ENCODE assay signal across 14 cellular contexts in genomic region chr2:42007596-42007995, GRCh38. TPM values are rescaled to one million over a fixed set of nuclear protein-coding genes. Genes with fewer than 3 reads are reported as not detected.
A peak's percentile ranks its signal among the peaks of the same experiment; 100 is the strongest.
DNase-seq lines count a peak whose midpoint lies in the region; ATAC-seq and TF ChIP-seq lines count a peak whose summit lies in the region.
"Had no signal": no experiment of that assay in that cellular context is flagged by ENCODE, and none has a peak within 500 bp of the region (broad histone marks: within the 10 kb centered on the region; RNA-seq: fewer than 3 reads in every experiment).

No MANE protein-coding gene starts in this region.

- H3K27ac Mint-ChIP-seq in nephron, result peak overlapping the region in 2 of 3 experiments; percentile 84 to 90
- H3K27ac Mint-ChIP-seq: CD4-positive, alpha-beta T cell; CD8-positive, alpha-beta T cell had no signal

- no peak for ATAC-seq in left lobe of liver
- ATAC-seq: A549; CD8-positive, alpha-beta T cell had no signal

- peaks cover 24% of the 10 kb centered on the region for H3K9me3 Mint-ChIP-seq in nephron

- peaks cover 16% of the 10 kb centered on the region for H3K36me3 Mint-ChIP-seq in nephron (ENCODE audit: low read depth)
- H3K36me3 Mint-ChIP-seq: CD8-positive, alpha-beta T cell had no signal

- H3K4me1 Mint-ChIP-seq in nephron, result peaks cover 47% of the 10 kb centered on the region

- H3K27me3 Mint-ChIP-seq in nephron (ENCODE audit: low read depth), result no peaks in the 10 kb centered on the region

- no peak for TF ChIP-seq CTCF in nephron (IDR thresholded peaks at IDR 0.05; ENCODE audit: unreplicated experiment in 3 of 3)

- DNase-seq in Ammon's horn (ENCODE audit: low spot score) (peak; percentile 35), islet precursor cell (peak; percentile 7), left lobe of liver (ENCODE audit: low spot score) (no peak)
- DNase-seq in activated CD4-positive, alpha-beta T cell treated with anti-CD3 and anti-CD28 coated beads for 1 hour, result no peak
- DNase-seq: AML-193; BE2C; Caco-2; Calu3; CD4-positive, alpha-beta T cell; CD8-positive, alpha-beta T cell; DMS79 treated with DMSO at 0.1 percent for 48 hours; GF-D8 had no signal

- H3K4me3 Mint-ChIP-seq in nephron, result no peak overlapping the region
- H3K4me3 Mint-ChIP-seq: CD4-positive, alpha-beta T cell; CD8-positive, alpha-beta T cell had no signal

RNA-seq across cellular contexts. Expression of gene PKDCC, which starts 40.2 kb away (rescaled TPM):
- 14.2 TPM for total RNA-seq in left lobe of liver
- total RNA-seq: CD4-positive, alpha-beta T cell; CD8-positive, alpha-beta T cell had no signal

Comparison
In these comparisons a context has a peak if more than half of its experiments do, and no peak if none do; other contexts are left out.
1. DNase-seq: peak in Ammon's horn (single experiment) and islet precursor cell (single experiment); none in activated CD4-positive, alpha-beta T cell treated with anti-CD3 and anti-CD28 coated beads for 1 hour (single experiment) and left lobe of liver (single experiment).